8 cellular contexts compared by ENCODE assay signal in genomic region chr15:100602822-100603393, GRCh38. TPM values are rescaled to one million over a fixed set of nuclear protein-coding genes. Genes with fewer than 3 reads are reported as not detected.
A peak's percentile ranks its signal among the peaks of the same experiment; 100 is the strongest.
DNase-seq lines count a peak whose midpoint lies in the region; ATAC-seq and TF ChIP-seq lines count a peak whose summit lies in the region.

No MANE protein-coding gene starts in this region.

- no peak for TF ChIP-seq CTCF in NB4 (IDR thresholded peaks at IDR 0.05; ENCODE audit: low read depth, low read length)

- ATAC-seq in HG02571 (IDR thresholded peaks at IDR 0.05; ENCODE audit: unreplicated experiment) (peak; percentile 34), right cardiac atrium (no peak)

- H3K4me3 ChIP-seq in NB4 (ENCODE audit: low read depth, low read length) (peak overlapping the region; percentile 93), right cardiac atrium (ENCODE audit: low read length) (peak overlapping the region; percentile 76), skin epidermis (peak overlapping the region; percentile 69 to 95 (median 87))

- WGBS in right cardiac atrium, result under 1% methylated on average over 16 of the region's 16 CpGs

- H3K36me3 Mint-ChIP-seq in activated T-cell treated with anti-CD3 and anti-CD28 coated beads, Interleukin-2, amount 50 U/mL, for 24 hours (ENCODE audit: low read depth), result peaks cover 69% of the 10 kb centered on the region

- intact Hi-C loops in right cardiac atrium (cut with DNase I), result no loop called here

- peak; percentile 30 for DNase-seq in activated T-cell treated with anti-CD3 and anti-CD28 coated beads for 24 hours (ENCODE audit: low read depth)
- no peak for DNase-seq in activated T-cell treated with anti-CD3 and anti-CD28 coated beads, Interleukin-2, amount 50 U/mL, for 24 hours
- peak; percentile 62 for DNase-seq in NB4 (ENCODE audit: low read depth)
- DNase-seq in activated effector memory CD4-positive, alpha-beta T cell treated with anti-CD3 and anti-CD28 coated beads, Interleukin-2, amount 50 U/mL, for 16 hours, result peak; percentile 77
- DNase-seq in right cardiac atrium, result no peak
- DNase-seq in dedifferentiated amniotic fluid mesenchymal stem cell (ENCODE audit: extremely low spot score), result no peak

- H3K27ac ChIP-seq in right cardiac atrium (ENCODE audit: low read length) (peak overlapping the region; percentile 74), skin epidermis (peak overlapping the region in 20 of 21 experiments; percentile 66 to 95 (median 87))

- no peak overlapping the region for H3K27ac Mint-ChIP-seq in activated T-cell treated with anti-CD3 and anti-CD28 coated beads, Interleukin-2, amount 50 U/mL, for 24 hours

- H3K27me3 ChIP-seq in right cardiac atrium (ENCODE audit: control insufficient read depth, insufficient read depth), result no peaks in the 10 kb centered on the region

- no peaks in the 10 kb centered on the region for H3K27me3 Mint-ChIP-seq in activated T-cell treated with anti-CD3 and anti-CD28 coated beads, Interleukin-2, amount 50 U/mL, for 24 hours

- no peak overlapping the region for H3K4me3 Mint-ChIP-seq in activated T-cell treated with anti-CD3 and anti-CD28 coated beads, Interleukin-2, amount 50 U/mL, for 24 hours

- no peak for TF ChIP-seq POLR2A in NB4 (IDR thresholded peaks at IDR 0.05; ENCODE audit: extremely low read depth, insufficient read length)

- H3K9me3 Mint-ChIP-seq in activated T-cell treated with anti-CD3 and anti-CD28 coated beads, Interleukin-2, amount 50 U/mL, for 24 hours, result no peaks in the 10 kb centered on the region

- H3K9me3 ChIP-seq in right cardiac atrium (ENCODE audit: control insufficient read depth, low read length), result no peaks in the 10 kb centered on the region

- H3K4me1 Mint-ChIP-seq in activated T-cell treated with anti-CD3 and anti-CD28 coated beads, Interleukin-2, amount 50 U/mL, for 24 hours (ENCODE audit: low read depth), result peaks cover 56% of the 10 kb centered on the region

- H3K4me1 ChIP-seq in right cardiac atrium (ENCODE audit: control insufficient read depth, insufficient read depth, low read length), result peaks cover 6% of the 10 kb centered on the region

RNA-seq across cellular contexts. Expression of gene ASB7, which starts 0.5 kb away (rescaled TPM):
- total RNA-seq in right cardiac atrium, result 1 to 10 TPM; 6.3 to 9.3 (median 7.6) TPM
- polyA plus RNA-seq in right cardiac atrium, result 3.1 TPM

RNA-seq across cellular contexts. Expression of gene LINS1, which starts 0.9 kb away (rescaled TPM):
- total RNA-seq in right cardiac atrium, result 10 to 100 TPM in 3 of 4 donors, 1 to 10 TPM in 1; 9.4 to 13.6 (median 12.6) TPM
- 5.0 TPM for polyA plus RNA-seq in right cardiac atrium

Comparison
In these comparisons a context has a peak if more than half of its experiments do, and no peak if none do; other contexts are left out.
1. DNase-seq: peak in activated T-cell treated with anti-CD3 and anti-CD28 coated beads for 24 hours (single experiment), NB4 (single experiment) and activated effector memory CD4-positive, alpha-beta T cell treated with anti-CD3 and anti-CD28 coated beads, Interleukin-2, amount 50 U/mL, for 16 hours (single experiment); none in activated T-cell treated with anti-CD3 and anti-CD28 coated beads, Interleukin-2, amount 50 U/mL, for 24 hours (single experiment), right cardiac atrium (0 of 3) and dedifferentiated amniotic fluid mesenchymal stem cell (single experiment).
2. Peak in every context shown above with its lines, with median percentiles within 50 percentile points of each other: H3K4me3 ChIP-seq.